Comparison of ENCODE assay signal across 8 cellular contexts in genomic region chrX:12701625-12702024, GRCh38.
A peak's percentile ranks its signal among the peaks of the same experiment; 100 is the strongest.
DNase-seq lines count a peak whose midpoint lies in the region; ATAC-seq and TF ChIP-seq lines count a peak whose summit lies in the region.

No MANE protein-coding gene starts in this region.

- intact Hi-C loops in activated CD4-positive, alpha-beta T cell treated with anti-CD3 and anti-CD28 coated beads, Interleukin-2, amount 10 ng/mL, durations not matched to agents 24 days and 14 days (cut with micrococcal nuclease) = loop anchor here (2.0 kb wide), 1 partner anchor 199 kb away; no protein-coding TSS in a partner anchor

- H2BK12ac ChIP-seq in trophoblast cell (ENCODE audit: low read length) = no peak overlapping the region

- H3K36me3 ChIP-seq in trophoblast cell (ENCODE audit: control insufficient read depth in 1 of 2, insufficient read depth in 2 of 2, low read length in 2 of 2) = no peaks in the 10 kb centered on the region

- no peak overlapping the region for H3K9ac ChIP-seq in trophoblast cell (ENCODE audit: low read length)

- H3K23ac ChIP-seq in trophoblast cell (ENCODE audit: low read length) = no peak overlapping the region

- no peak overlapping the region for H2BK5ac ChIP-seq in trophoblast cell (ENCODE audit: low read depth, low read length, poor library complexity)

- H3K9me3 ChIP-seq in trophoblast cell (ENCODE audit: insufficient read depth, low read depth, low read length) = no peaks in the 10 kb centered on the region

- H3K27ac Mint-ChIP-seq in activated CD4-positive, alpha-beta T cell treated with anti-CD3 and anti-CD28 coated beads, Interleukin-2, amount 10 ng/mL, durations not matched to agents 24 days and 14 days = no peak overlapping the region

- no peaks in the 10 kb centered on the region for H3K4me1 ChIP-seq in trophoblast cell (ENCODE audit: control insufficient read depth in 1 of 2, insufficient read depth in 2 of 2, low read length in 2 of 2)

- WGBS in trophoblast cell (ENCODE audit: extremely low coverage, insufficient coverage, insufficient read length) = no CpG with 5 or more reads among the region's 18 CpGs

- DNase-seq in GM04504 (ENCODE audit: low read depth) (peak; percentile 17), NCI-H2227 (lab: John Stamatoyannopoulos, UW; ENCODE audit: unreplicated experiment) (peak; percentile 78), fibroblast of villous mesenchyme (ENCODE audit: low read depth) (peak; percentile 62), trophoblast cell (peak; percentile 51 to 77), activated gamma-delta T cell (lab: John Stamatoyannopoulos, UW) (no peak), GF-D8 (lab: John Stamatoyannopoulos, UW) (no peak)
- peak; percentile 71 for DNase-seq in activated CD4-positive, alpha-beta T cell treated with anti-CD3 and anti-CD28 coated beads, Interleukin-2, amount 10 ng/mL, durations not matched to agents 24 days and 14 days

- H4K91ac ChIP-seq in trophoblast cell (ENCODE audit: low read depth, low read length) = no peak overlapping the region

- no peak overlapping the region for H4K12ac ChIP-seq in trophoblast cell (ENCODE audit: low read depth, low read length)

- ATAC-seq in HG02870 (IDR thresholded peaks at IDR 0.05; ENCODE audit: unreplicated experiment) = peak; percentile 73

- H3K14ac ChIP-seq in trophoblast cell (ENCODE audit: low read length) = no peak overlapping the region

- H3K27me3 Mint-ChIP-seq in activated CD4-positive, alpha-beta T cell treated with anti-CD3 and anti-CD28 coated beads, Interleukin-2, amount 10 ng/mL, durations not matched to agents 24 days and 14 days = peaks cover 20% of the 10 kb centered on the region

- no peak overlapping the region for H4K8ac ChIP-seq in trophoblast cell (ENCODE audit: low read depth, low read length)

- H3K4ac ChIP-seq in trophoblast cell (ENCODE audit: low read depth, low read length) = no peak overlapping the region

- peaks cover 2% of the 10 kb centered on the region for H3K4me1 Mint-ChIP-seq in activated CD4-positive, alpha-beta T cell treated with anti-CD3 and anti-CD28 coated beads, Interleukin-2, amount 10 ng/mL, durations not matched to agents 24 days and 14 days

- H3K27ac ChIP-seq in trophoblast cell (ENCODE audit: low read depth, low read length) = no peak overlapping the region

- H3K27me3 ChIP-seq in trophoblast cell (ENCODE audit: insufficient read depth, low read length) = no peaks in the 10 kb centered on the region

- no peak overlapping the region for H3K18ac ChIP-seq in trophoblast cell (ENCODE audit: low read length)

- H2AK5ac ChIP-seq in trophoblast cell (ENCODE audit: low read length) = no peak overlapping the region

- no peak overlapping the region for H2AFZ ChIP-seq in trophoblast cell (ENCODE audit: insufficient read depth, low read length, poor library complexity)

- H3K4me3 ChIP-seq in fibroblast of villous mesenchyme (ENCODE audit: low read depth, low read length) (no peak overlapping the region), trophoblast cell (ENCODE audit: low read depth, low read length) (no peak overlapping the region)

- no peaks in the 10 kb centered on the region for H3K9me3 Mint-ChIP-seq in activated CD4-positive, alpha-beta T cell treated with anti-CD3 and anti-CD28 coated beads, Interleukin-2, amount 10 ng/mL, durations not matched to agents 24 days and 14 days

- peak; percentile 61 for TF ChIP-seq CTCF in fibroblast of villous mesenchyme (IDR thresholded peaks at IDR 0.05; ENCODE audit: insufficient read depth, low read depth, low read length)

- no peaks in the 10 kb centered on the region for H3K36me3 Mint-ChIP-seq in activated CD4-positive, alpha-beta T cell treated with anti-CD3 and anti-CD28 coated beads, Interleukin-2, amount 10 ng/mL, durations not matched to agents 24 days and 14 days (ENCODE audit: low read depth)

- H3K4me3 Mint-ChIP-seq in activated CD4-positive, alpha-beta T cell treated with anti-CD3 and anti-CD28 coated beads, Interleukin-2, amount 10 ng/mL, durations not matched to agents 24 days and 14 days = no peak overlapping the region

- no peaks in the 10 kb centered on the region for H3K79me1 ChIP-seq in trophoblast cell (ENCODE audit: low read length)

- H2BK120ac ChIP-seq in trophoblast cell (ENCODE audit: insufficient read depth, low read length, poor library complexity) = no peak overlapping the region

- no peaks in the 10 kb centered on the region for H3K79me2 ChIP-seq in trophoblast cell (ENCODE audit: control insufficient read depth, insufficient read depth, low read length, poor library complexity)

- no peak overlapping the region for H3K4me2 ChIP-seq in trophoblast cell (ENCODE audit: low read length)

Comparison
In these comparisons a context has a peak if more than half of its experiments do, and no peak if none do; other contexts are left out.
1. DNase-seq: peak in GM04504 (single experiment), NCI-H2227 (single experiment), activated CD4-positive, alpha-beta T cell treated with anti-CD3 and anti-CD28 coated beads, Interleukin-2, amount 10 ng/mL, durations not matched to agents 24 days and 14 days (single experiment), fibroblast of villous mesenchyme (single experiment) and trophoblast cell (2 of 2); none in activated gamma-delta T cell (single experiment) and GF-D8 (single experiment).